ENCODE assay signal across 30 cellular contexts in the genomic region with DNA sequence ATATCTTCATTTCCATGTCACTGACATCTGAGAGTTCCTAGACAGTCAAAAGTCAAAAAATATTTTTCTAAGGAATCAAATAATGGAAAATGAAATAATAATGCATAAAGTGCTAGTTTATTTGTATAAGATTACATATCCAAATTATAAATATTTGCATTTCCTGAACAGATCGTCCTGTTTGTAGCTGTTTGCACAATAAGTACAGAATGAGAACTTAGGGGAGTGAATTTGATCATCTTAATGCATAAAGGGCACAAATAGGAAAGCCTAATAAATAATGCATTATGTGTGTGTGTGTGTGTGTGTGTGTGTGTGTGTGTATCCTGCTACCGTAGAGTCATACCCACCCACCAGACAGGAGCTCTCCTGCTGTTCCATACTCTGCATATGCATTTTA.
"Had no signal": no experiment of that assay in that cellular context is flagged by ENCODE, and none has a peak within 500 bp of the region (broad histone marks: within the 10 kb centered on the region; RNA-seq: fewer than 3 reads in every experiment).

No MANE protein-coding gene starts in this region.

- H3K27me3 Mint-ChIP-seq: activated CD4-positive, alpha-beta memory T cell treated with anti-CD3 and anti-CD28 coated beads for 36 hours; activated CD4-positive, alpha-beta T cell treated with anti-CD3 and anti-CD28 coated beads for 36 hours; activated CD4-positive, alpha-beta T cell treated with anti-CD3 and anti-CD28 coated beads, Interleukin-2, amount 10 ng/mL, durations not matched to agents 24 days and 14 days; activated CD8-positive, alpha-beta memory T cell treated with anti-CD3 and anti-CD28 coated beads, Interleukin-2, amount 10 ng/mL, durations not matched to agents 7 days and 5 days; activated naive CD4-positive, alpha-beta T cell treated with anti-CD3 and anti-CD28 coated beads, Interleukin-2, amount 50 U/mL, for 24 hours; activated naive CD8-positive, alpha-beta T cell treated with anti-CD3 and anti-CD28 coated beads for 36 hours; activated naive CD8-positive, alpha-beta T cell treated with anti-CD3 and anti-CD28 coated beads, Interleukin-2, amount 50 U/mL, for 24 hours had no signal

- H3K4me3 Mint-ChIP-seq: activated CD4-positive, alpha-beta memory T cell treated with anti-CD3 and anti-CD28 coated beads for 36 hours; activated CD4-positive, alpha-beta T cell treated with anti-CD3 and anti-CD28 coated beads for 36 hours; activated CD4-positive, alpha-beta T cell treated with anti-CD3 and anti-CD28 coated beads, Interleukin-2, amount 10 ng/mL, durations not matched to agents 24 days and 14 days; activated CD8-positive, alpha-beta memory T cell treated with anti-CD3 and anti-CD28 coated beads, Interleukin-2, amount 10 ng/mL, durations not matched to agents 7 days and 5 days; activated CD8-positive, alpha-beta T cell treated with anti-CD3 and anti-CD28 coated beads, Interleukin-2, amount 10 ng/mL, durations not matched to agents 7 days and 5 days; activated naive CD4-positive, alpha-beta T cell treated with anti-CD3 and anti-CD28 coated beads for 36 hours; activated naive CD4-positive, alpha-beta T cell treated with anti-CD3 and anti-CD28 coated beads, Interleukin-2, amount 50 U/mL, for 24 hours; activated naive CD8-positive, alpha-beta T cell treated with anti-CD3 and anti-CD28 coated beads for 36 hours; activated naive CD8-positive, alpha-beta T cell treated with anti-CD3 and anti-CD28 coated beads, Interleukin-2, amount 50 U/mL, for 24 hours; activated T-helper 1 cell treated with anti-CD3 and anti-CD28 coated beads, Interleukin-12 subunit alpha, Interleukin-12 subunit beta, Interleukin-2, Interleukin-4 antibody, amounts not matched to agents 30 ng/mL and 10 ng/mL and 1 ng/mL, durations not matched to agents 14 hours and 24 hours and 36 hours; endodermal cell; T-helper 2 cell treated with Interferon-gamma antibody and Interleukin-4, amounts not matched to agents 5 μg/mL and 100 μg/mL, for 36 hours had no signal

- H3K36me3 ChIP-seq: adrenal gland, colonic mucosa had no signal

- H3K9me3 Mint-ChIP-seq: activated CD4-positive, alpha-beta T cell treated with anti-CD3 and anti-CD28 coated beads, Interleukin-2, amount 10 ng/mL, durations not matched to agents 24 days and 14 days; activated naive CD4-positive, alpha-beta T cell treated with anti-CD3 and anti-CD28 coated beads, Interleukin-2, amount 50 U/mL, for 24 hours; activated T-helper 1 cell treated with anti-CD3 and anti-CD28 coated beads, Interleukin-12 subunit alpha, Interleukin-12 subunit beta, Interleukin-2, Interleukin-4 antibody, amounts not matched to agents 30 ng/mL and 10 ng/mL and 1 ng/mL, durations not matched to agents 14 hours and 24 hours and 36 hours; endodermal cell had no signal

- H3K9me3 ChIP-seq: adrenal gland, body of pancreas, colonic mucosa had no signal

- H3K4me3 ChIP-seq: adrenal gland, body of pancreas, colonic mucosa had no signal

- H3K36me3 Mint-ChIP-seq: activated CD4-positive, alpha-beta memory T cell treated with anti-CD3 and anti-CD28 coated beads for 36 hours; activated CD8-positive, alpha-beta memory T cell treated with anti-CD3 and anti-CD28 coated beads, Interleukin-2, amount 10 ng/mL, durations not matched to agents 7 days and 5 days; activated naive CD4-positive, alpha-beta T cell treated with anti-CD3 and anti-CD28 coated beads, Interleukin-2, amount 50 U/mL, for 24 hours; activated naive CD8-positive, alpha-beta T cell treated with anti-CD3 and anti-CD28 coated beads for 36 hours had no signal

- H3K27ac Mint-ChIP-seq: activated CD4-positive, alpha-beta memory T cell treated with anti-CD3 and anti-CD28 coated beads for 36 hours; activated CD4-positive, alpha-beta T cell treated with anti-CD3 and anti-CD28 coated beads for 36 hours; activated CD4-positive, alpha-beta T cell treated with anti-CD3 and anti-CD28 coated beads, Interleukin-2, amount 10 ng/mL, durations not matched to agents 24 days and 14 days; activated CD8-positive, alpha-beta memory T cell treated with anti-CD3 and anti-CD28 coated beads, Interleukin-2, amount 10 ng/mL, durations not matched to agents 7 days and 5 days; activated CD8-positive, alpha-beta T cell treated with anti-CD3 and anti-CD28 coated beads, Interleukin-2, amount 10 ng/mL, durations not matched to agents 7 days and 5 days; activated naive CD4-positive, alpha-beta T cell treated with anti-CD3 and anti-CD28 coated beads for 36 hours; activated naive CD4-positive, alpha-beta T cell treated with anti-CD3 and anti-CD28 coated beads, Interleukin-2, amount 50 U/mL, for 24 hours; activated naive CD8-positive, alpha-beta T cell treated with anti-CD3 and anti-CD28 coated beads for 36 hours; activated naive CD8-positive, alpha-beta T cell treated with anti-CD3 and anti-CD28 coated beads, Interleukin-2, amount 50 U/mL, for 24 hours; activated T-helper 1 cell treated with anti-CD3 and anti-CD28 coated beads, Interleukin-12 subunit alpha, Interleukin-12 subunit beta, Interleukin-2, Interleukin-4 antibody, amounts not matched to agents 30 ng/mL and 10 ng/mL and 1 ng/mL, durations not matched to agents 14 hours and 24 hours and 36 hours; activated T-helper 2 cell treated with anti-CD3 and anti-CD28 coated beads, Interferon-gamma antibody, Interleukin-2, Interleukin-4, amounts not matched to agents 10 μg/mL and 5 μg/mL and 100 μg/mL, durations not matched to agents 14 hours and 24 hours and 36 hours; endodermal cell; T-helper 2 cell treated with Interferon-gamma antibody and Interleukin-4, amounts not matched to agents 5 μg/mL and 100 μg/mL, for 36 hours had no signal

- DNase-seq: activated CD4-positive, alpha-beta memory T cell treated with anti-CD3 and anti-CD28 coated beads for 36 hours; activated CD4-positive, alpha-beta T cell treated with anti-CD3 and anti-CD28 coated beads for 36 hours; activated CD4-positive, alpha-beta T cell treated with anti-CD3 and anti-CD28 coated beads, Interleukin-2, amount 10 ng/mL, durations not matched to agents 24 days and 14 days; activated CD4-positive, CD25-positive, alpha-beta regulatory T cell; activated CD4-positive, CD25-positive, alpha-beta regulatory T cell treated with anti-CD3 and anti-CD28 coated beads, Interleukin-2, amount 50 U/mL, for 72 hours; activated CD8-positive, alpha-beta memory T cell treated with anti-CD3 and anti-CD28 coated beads, Interleukin-2, amount 10 ng/mL, durations not matched to agents 7 days and 5 days; activated CD8-positive, alpha-beta memory T cell treated with anti-CD3 and anti-CD28 coated beads, Interleukin-2, amount 50 U/mL, for 4 hours; activated CD8-positive, alpha-beta T cell treated with anti-CD3 and anti-CD28 coated beads, Interleukin-2, amount 10 ng/mL, durations not matched to agents 7 days and 5 days; activated effector memory CD4-positive, alpha-beta T cell treated with anti-CD3 and anti-CD28 coated beads, Interleukin-2, amount 50 U/mL, for 16 hours; activated naive CD4-positive, alpha-beta T cell treated with anti-CD3 and anti-CD28 coated beads for 36 hours; activated naive CD8-positive, alpha-beta T cell treated with anti-CD3 and anti-CD28 coated beads for 36 hours; activated naive CD8-positive, alpha-beta T cell treated with anti-CD3 and anti-CD28 coated beads, Interleukin-2, amount 50 U/mL, for 24 hours; activated T-cell treated with anti-CD3 and anti-CD28 coated beads, Interleukin-2, amount 50 U/mL, for 1 hour; activated T-cell treated with anti-CD3 and anti-CD28 coated beads, Interleukin-2, amount 50 U/mL, for 48 hours; adrenal gland; amygdala; aorta; body of pancreas; caudate nucleus; colonic mucosa; effector memory CD4-positive, alpha-beta T cell; endodermal cell; foreskin fibroblast; head of caudate nucleus; hippocampal formation; T1000 had no signal

- H3K4me1 ChIP-seq: adrenal gland, body of pancreas, colonic mucosa had no signal

- H3K4me1 Mint-ChIP-seq: activated CD4-positive, alpha-beta T cell treated with anti-CD3 and anti-CD28 coated beads for 36 hours; activated CD4-positive, alpha-beta T cell treated with anti-CD3 and anti-CD28 coated beads, Interleukin-2, amount 10 ng/mL, durations not matched to agents 24 days and 14 days; activated CD8-positive, alpha-beta memory T cell treated with anti-CD3 and anti-CD28 coated beads, Interleukin-2, amount 10 ng/mL, durations not matched to agents 7 days and 5 days; activated naive CD4-positive, alpha-beta T cell treated with anti-CD3 and anti-CD28 coated beads, Interleukin-2, amount 50 U/mL, for 24 hours; activated naive CD8-positive, alpha-beta T cell treated with anti-CD3 and anti-CD28 coated beads for 36 hours; activated naive CD8-positive, alpha-beta T cell treated with anti-CD3 and anti-CD28 coated beads, Interleukin-2, amount 50 U/mL, for 24 hours; endodermal cell had no signal

- H3K27ac ChIP-seq: adrenal gland, body of pancreas, colonic mucosa had no signal

- H3K27me3 ChIP-seq: adrenal gland, body of pancreas, colonic mucosa had no signal
